Comparison of ENCODE assay signal across 11 cellular contexts in the genomic region with DNA sequence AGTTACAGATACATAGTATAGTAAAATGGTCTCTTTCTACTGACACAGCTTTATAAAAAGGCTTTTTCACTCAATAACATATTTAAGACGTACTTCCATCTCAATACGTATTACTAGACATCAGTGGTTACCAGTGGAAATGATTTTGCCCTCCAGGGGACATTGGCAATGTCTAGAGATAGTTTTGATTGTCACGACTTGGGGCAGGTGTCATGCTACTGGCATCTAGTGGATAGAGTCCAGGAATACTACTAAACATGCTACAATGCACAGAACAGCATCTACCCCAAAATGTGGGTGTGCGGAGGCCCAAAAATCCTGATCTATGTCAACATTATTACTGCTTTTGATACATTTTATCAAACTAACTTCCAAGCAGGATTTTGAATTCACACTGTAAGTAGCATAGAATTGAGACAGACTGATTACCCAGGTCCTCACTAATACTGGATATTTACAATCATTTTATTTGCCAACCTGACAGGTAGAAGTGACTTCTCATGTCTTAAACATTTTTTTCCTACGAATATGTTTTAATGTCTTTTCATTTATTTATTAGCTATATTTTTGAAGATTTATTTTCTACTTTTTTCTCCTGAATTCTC. TPM values are rescaled to one million over a fixed set of nuclear protein-coding genes. Genes with fewer than 3 reads are reported as not detected.
A peak's percentile ranks its signal among the peaks of the same experiment; 100 is the strongest.
DNase-seq lines count a peak whose midpoint lies in the region; ATAC-seq and TF ChIP-seq lines count a peak whose summit lies in the region.
"Had no signal": no experiment of that assay in that cellular context is flagged by ENCODE, and none has a peak within 500 bp of the region (broad histone marks: within the 10 kb centered on the region; RNA-seq: fewer than 3 reads in every experiment).

No MANE protein-coding gene starts in this region.

- H3K27me3 ChIP-seq in KMS-11 (ENCODE audit: insufficient read depth, low read depth) (no peaks in the 10 kb centered on the region), kidney epithelial cell (ENCODE audit: control insufficient read depth, insufficient read depth, low read length) (no peaks in the 10 kb centered on the region)
- H3K27me3 ChIP-seq: body of pancreas had no signal

- H3K4me1 ChIP-seq in KMS-11 (ENCODE audit: low read depth, poor library complexity, severe bottlenecking) = peaks cover 20% of the 10 kb centered on the region
- H3K4me1 ChIP-seq: body of pancreas had no signal

- H3K4me3 ChIP-seq in KMS-11 (IDR thresholded peaks at IDR 0.05; ENCODE audit: insufficient read depth, low read depth, low read length) (no peak overlapping the region), kidney epithelial cell (ENCODE audit: low read depth, low read length) (no peak overlapping the region)
- H3K4me3 ChIP-seq: body of pancreas had no signal

- no peak for ATAC-seq in GM21528 (IDR thresholded peaks at IDR 0.05; ENCODE audit: low FRiP score, unreplicated experiment)
- ATAC-seq: body of pancreas, natural killer cell had no signal

- TF ChIP-seq CTCF in KMS-11 (conservative IDR thresholded peaks at IDR 0.05; ENCODE audit: low read depth, low read length) (peak; percentile 68; the same call in 1 of the 2 replicates), kidney epithelial cell (IDR thresholded peaks at IDR 0.05; ENCODE audit: insufficient read depth, low read length, poor library complexity, severe bottlenecking) (peak; percentile 55)

- H2AFZ ChIP-seq in KMS-11 (ENCODE audit: low read depth) = no peak overlapping the region

- H4K20me1 ChIP-seq in KMS-11 (ENCODE audit: insufficient read depth) = no peaks in the 10 kb centered on the region

- DNase-seq in DMS153 treated with DMSO at 0.1 percent for 48 hours (lab: John Stamatoyannopoulos, UW; ENCODE audit: unreplicated experiment) = peak; percentile 10
- DNase-seq in SW480 (ENCODE audit: low spot score) = peak; percentile 64
- no peak for DNase-seq in kidney epithelial cell (ENCODE audit: low read depth)
- no peak for DNase-seq in T-helper 1 cell
- no peak for DNase-seq in NCI-H1048 (lab: John Stamatoyannopoulos, UW)
- DNase-seq in activated naive CD4-positive, alpha-beta T cell (lab: John Stamatoyannopoulos, UW) = no peak
- DNase-seq: body of pancreas, natural killer cell, NCI-H774 had no signal

- H3K4me2 ChIP-seq in KMS-11 = no peak overlapping the region

- no peaks in the 10 kb centered on the region for H3K79me2 ChIP-seq in KMS-11 (ENCODE audit: insufficient read depth, low read depth)

- H3K27ac ChIP-seq in KMS-11 = no peak overlapping the region
- H3K27ac ChIP-seq: body of pancreas had no signal

- H3K9ac ChIP-seq in KMS-11 = no peak overlapping the region

- H3K36me3 ChIP-seq in KMS-11 (ENCODE audit: insufficient read depth) (peaks cover 3% of the 10 kb centered on the region; the same call in 1 of the 2 replicates), kidney epithelial cell (ENCODE audit: control insufficient read depth, insufficient read depth, low read length) (no peaks in the 10 kb centered on the region)

RNA-seq across cellular contexts. Expression of a gene that starts 53.8 kb away (rescaled TPM):
- total RNA-seq in kidney epithelial cell = not detected in 2 replicates

Comparison
In these comparisons a context has a peak if more than half of its experiments do, and no peak if none do; other contexts are left out.
1. DNase-seq: peak in DMS153 treated with DMSO at 0.1 percent for 48 hours (single experiment) and SW480 (single experiment); none in kidney epithelial cell (single experiment), T-helper 1 cell (0 of 5), NCI-H1048 (single experiment) and activated naive CD4-positive, alpha-beta T cell (0 of 4).